31 cellular contexts compared by ENCODE assay signal in the genomic region with DNA sequence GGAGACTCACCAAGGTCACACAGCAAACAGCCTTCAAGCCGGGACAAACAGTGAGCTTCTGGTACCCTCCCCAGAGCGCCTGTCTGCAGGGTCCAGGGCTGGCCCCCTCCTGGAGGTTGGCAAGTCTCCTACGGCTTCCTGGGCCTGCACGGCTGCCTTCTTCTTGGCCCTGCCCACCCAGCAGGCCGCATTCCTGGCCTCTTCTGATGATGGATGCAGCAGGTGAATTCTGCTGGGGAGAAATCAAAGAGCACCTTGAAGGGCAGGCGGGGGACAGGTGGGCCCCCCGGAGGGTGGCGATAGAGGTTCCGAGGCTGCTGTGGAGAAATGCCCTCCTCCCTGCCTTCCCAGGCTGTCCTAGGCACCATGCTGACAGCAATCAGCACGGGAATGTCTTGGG. TPM values are rescaled to one million over a fixed set of nuclear protein-coding genes. Genes with fewer than 3 reads are reported as not detected.
"Had no signal": no experiment of that assay in that cellular context is flagged by ENCODE, and none has a peak within 500 bp of the region (broad histone marks: within the 10 kb centered on the region; RNA-seq: fewer than 3 reads in every experiment).

No MANE protein-coding gene starts in this region.

- H3K4me3 ChIP-seq: adrenal gland, MG63, SJCRH30, SK-N-MC had no signal

- H3K36me3 ChIP-seq: adrenal gland, MG63, SJCRH30, WERI-Rb-1 had no signal

- H3K9me3 Mint-ChIP-seq: activated CD4-positive, alpha-beta T cell treated with anti-CD3 and anti-CD28 coated beads, Interleukin-2, amount 10 ng/mL, durations not matched to agents 7 days and 5 days; activated naive CD4-positive, alpha-beta T cell treated with anti-CD3 and anti-CD28 coated beads for 36 hours; activated T-cell treated with anti-CD3 and anti-CD28 coated beads, Interleukin-2, amount 50 U/mL, for 4 hours had no signal

- H3K9me3 ChIP-seq: adrenal gland, MG63, SJCRH30 had no signal

- H3K36me3 Mint-ChIP-seq: activated naive CD4-positive, alpha-beta T cell treated with anti-CD3 and anti-CD28 coated beads, Interleukin-2, amount 50 U/mL, for 72 hours; brain had no signal

- ATAC-seq: activated CD8-positive, alpha-beta T cell treated with anti-CD3 and anti-CD28 coated beads, Interleukin-2, amount 10 ng/mL, durations not matched to agents 7 days and 5 days; activated naive CD4-positive, alpha-beta T cell treated with anti-CD3 and anti-CD28 coated beads, Interleukin-2, amount 50 U/mL, for 72 hours; activated T-cell treated with anti-CD3 and anti-CD28 coated beads, Interleukin-2, amount 50 U/mL, for 4 hours; Panc1 had no signal

- H3K27ac ChIP-seq: adrenal gland, SJCRH30, SK-N-MC, WERI-Rb-1 had no signal

- DNase-seq: activated CD4-positive, alpha-beta T cell treated with anti-CD3 and anti-CD28 coated beads, Interleukin-2, amount 10 ng/mL, durations not matched to agents 7 days and 5 days; activated CD4-positive, alpha-beta T cell treated with anti-CD3 and anti-CD28 coated beads, Interleukin-2, amount 50 U/mL, for 48 hours; activated CD8-positive, alpha-beta T cell treated with anti-CD3 and anti-CD28 coated beads, Interleukin-2, amount 10 ng/mL, durations not matched to agents 7 days and 5 days; activated gamma-delta T cell treated with Interleukin-2 at 50 U/mL for 16 hours; activated naive CD4-positive, alpha-beta T cell treated with anti-CD3 and anti-CD28 coated beads for 36 hours; activated T-cell treated with anti-CD3 and anti-CD28 coated beads, Interleukin-2, amount 50 U/mL, for 4 hours; adrenal gland; anterior cingulate cortex; caudate nucleus; Kasumi-1; KG1; MG63; NCI-H1048; NCI-H1105 treated with DMSO at 0.1 percent for 48 hours; NCI-H1436; NCI-H1694; NCI-H1930; NCI-H2081 treated with DMSO at 0.1 percent for 48 hours; NCI-H345; NCI-H524 treated with DMSO at 0.1 percent for 48 hours; SHP77; SJCRH30; T1000; WERI-Rb-1 had no signal

- H3K4me1 ChIP-seq: adrenal gland, SJCRH30 had no signal

- H3K4me3 Mint-ChIP-seq: activated CD4-positive, alpha-beta T cell treated with anti-CD3 and anti-CD28 coated beads, Interleukin-2, amount 10 ng/mL, durations not matched to agents 7 days and 5 days; activated CD8-positive, alpha-beta T cell treated with anti-CD3 and anti-CD28 coated beads, Interleukin-2, amount 10 ng/mL, durations not matched to agents 7 days and 5 days; activated naive CD4-positive, alpha-beta T cell treated with anti-CD3 and anti-CD28 coated beads for 36 hours; activated T-cell treated with anti-CD3 and anti-CD28 coated beads, Interleukin-2, amount 50 U/mL, for 4 hours; activated T-helper 1 cell treated with anti-CD3 and anti-CD28 coated beads, Interleukin-12 subunit alpha, Interleukin-12 subunit beta, Interleukin-2, Interleukin-4 antibody, amounts not matched to agents 30 ng/mL and 10 ng/mL and 1 ng/mL, durations not matched to agents 14 hours and 24 hours and 36 hours; brain had no signal

- H3K27me3 ChIP-seq: adrenal gland, MG63 had no signal

- H3K27ac Mint-ChIP-seq: activated CD4-positive, alpha-beta T cell treated with anti-CD3 and anti-CD28 coated beads, Interleukin-2, amount 10 ng/mL, durations not matched to agents 7 days and 5 days; activated CD8-positive, alpha-beta T cell treated with anti-CD3 and anti-CD28 coated beads, Interleukin-2, amount 10 ng/mL, durations not matched to agents 7 days and 5 days; activated naive CD4-positive, alpha-beta T cell treated with anti-CD3 and anti-CD28 coated beads for 36 hours; activated T-helper 1 cell treated with anti-CD3 and anti-CD28 coated beads, Interleukin-12 subunit alpha, Interleukin-12 subunit beta, Interleukin-2, Interleukin-4 antibody, amounts not matched to agents 30 ng/mL and 10 ng/mL and 1 ng/mL, durations not matched to agents 14 hours and 24 hours and 36 hours; brain had no signal

RNA-seq across cellular contexts. Expression of gene NOS2, which starts 3.8 kb away (rescaled TPM):
- total RNA-seq: activated CD4-positive, alpha-beta T cell treated with anti-CD3 and anti-CD28 coated beads, Interleukin-2, amount 10 ng/mL, durations not matched to agents 7 days and 5 days; activated CD8-positive, alpha-beta T cell treated with anti-CD3 and anti-CD28 coated beads, Interleukin-2, amount 10 ng/mL, durations not matched to agents 7 days and 5 days; activated naive CD4-positive, alpha-beta T cell treated with anti-CD3 and anti-CD28 coated beads, Interleukin-2, amount 50 U/mL, for 72 hours; activated T-cell treated with anti-CD3 and anti-CD28 coated beads, Interleukin-2, amount 50 U/mL, for 4 hours; activated T-helper 1 cell treated with anti-CD3 and anti-CD28 coated beads, Interleukin-12 subunit alpha, Interleukin-12 subunit beta, Interleukin-2, Interleukin-4 antibody, amounts not matched to agents 30 ng/mL and 10 ng/mL and 1 ng/mL, durations not matched to agents 14 hours and 24 hours and 36 hours; NCI-H460; SJCRH30; T-helper 2 cell treated with Interferon-gamma antibody and Interleukin-4, amounts not matched to agents 100 ng/mL and 5 ng/mL, for 36 hours had no signal
